In the genomic region with DNA sequence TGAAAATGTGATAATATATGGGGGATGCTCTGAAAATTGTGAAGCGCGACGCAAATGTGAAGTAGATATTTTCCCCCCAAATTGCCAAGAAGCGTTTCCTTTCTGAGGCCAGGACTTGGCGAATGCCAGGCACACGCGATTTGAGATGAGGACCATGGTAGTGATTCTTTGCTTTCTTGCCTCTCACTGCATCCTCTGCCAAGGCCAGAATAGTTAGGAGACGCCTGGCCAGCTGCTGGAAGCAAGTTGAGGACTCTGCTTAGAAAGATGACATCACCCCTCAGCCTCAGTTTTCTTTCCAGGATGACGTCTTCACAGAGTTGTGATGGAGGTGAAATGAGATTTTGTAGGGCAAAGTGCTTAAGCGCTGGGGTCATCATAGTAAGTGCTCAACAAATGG, we compare ENCODE assay signal across 16 cellular contexts. TPM values are rescaled to one million over a fixed set of nuclear protein-coding genes. Genes with fewer than 3 reads are reported as not detected.
"Had no signal": no experiment of that assay in that cellular context is flagged by ENCODE, and none has a peak within 500 bp of the region (broad histone marks: within the 10 kb centered on the region; RNA-seq: fewer than 3 reads in every experiment).

No MANE protein-coding gene starts in this region.

- H3K4me3 ChIP-seq: ascending aorta, gastrocnemius medialis, stomach, transverse colon, uterus had no signal

- H3K27ac ChIP-seq: ascending aorta, stomach, transverse colon, uterus, VCaP had no signal

- DNase-seq: activated CD4-positive, alpha-beta T cell treated with anti-CD3 and anti-CD28 coated beads, Interleukin-2, amount 10 ng/mL, durations not matched to agents 24 days and 14 days; activated gamma-delta T cell treated with Interleukin-2 at 50 U/mL for 16 hours; activated T-cell treated with anti-CD3 and anti-CD28 coated beads, Interleukin-2, amount 50 U/mL, for 1 hour; central memory CD4-positive, alpha-beta T cell; dermis blood vessel endothelial cell; effector CD8-positive, alpha-beta T cell; naive B cell; stimulated activated CD4-positive, alpha-beta T cell treated with anti-CD3 and anti-CD28 coated beads, Interleukin-12 subunit alpha, Interleukin-12 subunit beta, amount 100 ng/mL, for 4 hours; stomach; transverse colon; uterus had no signal

- H3K9me3 ChIP-seq: ascending aorta, gastrocnemius medialis, stomach, transverse colon, uterus had no signal

- H3K4me1 ChIP-seq: transverse colon, uterus had no signal

- H3K36me3 ChIP-seq: ascending aorta, transverse colon, uterus had no signal

- H3K27me3 ChIP-seq: ascending aorta, gastrocnemius medialis, transverse colon, uterus had no signal

- ATAC-seq: activated CD4-positive, CD25-positive, alpha-beta regulatory T cell treated with anti-CD3 and anti-CD28 coated beads, Interleukin-2, amount 50 U/mL, for 24 hours; stimulated activated memory B cell treated with anti-CD40 and anti-IgM and Interleukin-4, amounts not matched to agents 10 μg/mL and 1 μg/mL and 100 μg/mL, for 72 hours had no signal

RNA-seq across cellular contexts. Expression of a gene that starts 25.9 kb away (rescaled TPM):
- total RNA-seq: ascending aorta had no signal
